Comparison of ENCODE assay signal across 8 cellular contexts in the genomic region with DNA sequence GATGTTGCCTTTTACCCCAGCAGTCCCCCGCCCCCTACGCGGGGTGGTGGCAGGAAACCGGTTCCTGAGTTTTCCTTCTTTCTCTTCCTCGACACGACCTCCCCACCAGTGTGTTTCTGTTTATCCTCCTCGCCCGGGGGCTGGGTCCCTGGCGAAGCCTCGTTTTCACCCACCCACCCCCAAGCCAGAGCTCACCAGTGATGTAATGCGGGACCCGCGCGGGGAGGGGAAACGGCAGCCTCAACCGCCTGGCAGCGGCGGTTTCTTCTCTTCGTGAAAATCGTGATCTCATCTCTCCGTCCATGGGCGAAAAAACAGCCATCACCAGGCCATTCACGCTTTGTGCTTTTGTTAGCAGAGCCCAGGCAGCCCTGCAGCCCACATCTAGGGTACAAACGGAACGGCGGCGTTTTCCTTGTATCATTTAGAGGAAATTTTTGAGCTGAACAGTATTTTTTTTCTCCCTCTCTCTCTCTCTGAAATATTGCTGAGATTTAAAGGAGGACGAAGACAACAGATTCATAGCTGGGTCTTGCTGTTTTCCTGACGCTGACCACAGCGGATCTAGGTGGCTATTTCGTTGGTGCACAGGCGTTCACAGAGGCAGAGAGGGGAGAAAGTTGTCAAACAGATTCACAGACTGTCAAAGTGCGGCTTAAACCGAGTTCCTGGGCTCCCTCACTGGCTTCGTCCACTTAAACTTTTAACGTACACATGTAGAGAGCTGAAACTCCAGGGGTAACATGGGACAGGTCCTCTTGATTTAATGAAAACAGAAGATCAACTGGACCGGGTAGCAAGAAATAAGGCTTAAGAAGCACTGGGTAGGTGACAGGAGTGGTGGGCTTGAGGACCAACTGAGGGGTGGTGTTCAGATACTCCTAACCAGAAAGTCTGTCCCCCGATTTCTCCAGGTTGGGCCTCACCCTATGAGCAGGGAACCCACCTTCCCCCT. TPM values are rescaled to one million over a fixed set of nuclear protein-coding genes. Genes with fewer than 3 reads are reported as not detected.
A peak's percentile ranks its signal among the peaks of the same experiment; 100 is the strongest.
DNase-seq lines count a peak whose midpoint lies in the region; ATAC-seq and TF ChIP-seq lines count a peak whose summit lies in the region.

No MANE protein-coding gene starts in this region.

- no peak for ATAC-seq in omental fat pad (ENCODE audit: low FRiP score)

- H3K27ac ChIP-seq in muscle layer of duodenum (ENCODE audit: low read length) = peak overlapping the region; percentile 64

- no peak overlapping the region for H3K27ac Mint-ChIP-seq in dendritic cell treated with granulocyte-macrophage colony-stimulating factor and Interleukin-4, amounts not matched to agents 40 ng/mL and 50 ng/mL, for 4 days

- peaks cover 0 to 7% of the 10 kb centered on the region in 2 donors for H3K4me1 ChIP-seq in muscle layer of duodenum (ENCODE audit: control insufficient read depth in 1 of 2, insufficient read depth in 2 of 2, low read length in 2 of 2)

- DNase-seq in GM12865 (ENCODE audit: low read depth) (no peak), NCI-H2196 (lab: John Stamatoyannopoulos, UW; ENCODE audit: unreplicated experiment) (peak; percentile 23), omental fat pad (ENCODE audit: low spot score) (no peak), COLO668 (lab: John Stamatoyannopoulos, UW; ENCODE audit: unreplicated experiment) (no peak), HPDE6-E6E7 (ENCODE audit: extremely low spot score) (no peak)
- no peak for DNase-seq in activated CD8-positive, alpha-beta memory T cell treated with anti-CD3 and anti-CD28 coated beads, Interleukin-2, amount 50 U/mL, for 4 hours

- peaks cover 15% of the 10 kb centered on the region for H3K4me1 Mint-ChIP-seq in dendritic cell treated with granulocyte-macrophage colony-stimulating factor and Interleukin-4, amounts not matched to agents 40 ng/mL and 50 ng/mL, for 4 days (ENCODE audit: low read depth)

- H3K36me3 ChIP-seq in muscle layer of duodenum (ENCODE audit: control insufficient read depth in 1 of 2, insufficient read depth in 2 of 2, low read length in 2 of 2) = no peaks in the 10 kb centered on the region

- H3K4me3 Mint-ChIP-seq in dendritic cell treated with granulocyte-macrophage colony-stimulating factor and Interleukin-4, amounts not matched to agents 40 ng/mL and 50 ng/mL, for 4 days = peak overlapping the region; percentile 67

- no peaks in the 10 kb centered on the region for H3K9me3 Mint-ChIP-seq in dendritic cell treated with granulocyte-macrophage colony-stimulating factor and Interleukin-4, amounts not matched to agents 40 ng/mL and 50 ng/mL, for 4 days

- intact Hi-C loops in dendritic cell treated with granulocyte-macrophage colony-stimulating factor and Interleukin-4, amounts not matched to agents 40 ng/mL and 50 ng/mL, for 4 days (cut with micrococcal nuclease) = loop anchor here (10.0 kb wide), 1 partner anchor 84 kb away; no protein-coding TSS in a partner anchor

- no peaks in the 10 kb centered on the region for H3K36me3 Mint-ChIP-seq in dendritic cell treated with granulocyte-macrophage colony-stimulating factor and Interleukin-4, amounts not matched to agents 40 ng/mL and 50 ng/mL, for 4 days (ENCODE audit: low read depth)

- TF ChIP-seq CTCF in GM12865 (IDR thresholded peaks at IDR 0.05; ENCODE audit: insufficient read depth, low read depth, low read length, missing control alignments) = no peak
- TF ChIP-seq CTCF in omental fat pad (IDR thresholded peaks at IDR 0.05) = no peak

- peaks cover 58% of the 10 kb centered on the region for H3K27me3 Mint-ChIP-seq in dendritic cell treated with granulocyte-macrophage colony-stimulating factor and Interleukin-4, amounts not matched to agents 40 ng/mL and 50 ng/mL, for 4 days

- H3K9me3 ChIP-seq in muscle layer of duodenum (ENCODE audit: control insufficient read depth in 1 of 2, low read length in 2 of 2) = no peaks in the 10 kb centered on the region

- H3K4me3 ChIP-seq in GM12865 (ENCODE audit: low read depth, low read length) = peak overlapping the region; percentile 66
- peak overlapping the region; percentile 47 to 62 for H3K4me3 ChIP-seq in muscle layer of duodenum (ENCODE audit: low read depth in 1 of 2, low read length in 2 of 2)

- peaks cover 9% of the 10 kb centered on the region for H3K27me3 ChIP-seq in muscle layer of duodenum (ENCODE audit: low read depth, low read length)

RNA-seq across cellular contexts. Expression of gene PAX3, which starts 21.9 kb away (rescaled TPM):
- total RNA-seq in omental fat pad = not detected
